29 cellular contexts compared by ENCODE assay signal in genomic region chrX:2793752-2794151, GRCh38. TPM values are rescaled to one million over a fixed set of nuclear protein-coding genes. Genes with fewer than 3 reads are reported as not detected.
"Had no signal": no experiment of that assay in that cellular context is flagged by ENCODE, and none has a peak within 500 bp of the region (broad histone marks: within the 10 kb centered on the region; RNA-seq: fewer than 3 reads in every experiment).

No MANE protein-coding gene starts in this region.

- H3K36me3 ChIP-seq: ascending aorta, Peyer's patch, SJCRH30 had no signal

- DNase-seq: activated CD4-positive, alpha-beta T cell treated with anti-CD3 and anti-CD28 coated beads for 48 hours; activated CD4-positive, alpha-beta T cell treated with anti-CD3 and anti-CD28 coated beads, Interleukin-2, amount 50 U/mL, for 4 hours; activated CD8-positive, alpha-beta memory T cell treated with anti-CD3 and anti-CD28 coated beads, Interleukin-2, amount 50 U/mL, for 48 hours; activated CD8-positive, alpha-beta T cell treated with anti-CD3 and anti-CD28 coated beads, Interleukin-2, amount 10 ng/mL, durations not matched to agents 7 days and 5 days; activated effector memory CD4-positive, alpha-beta T cell treated with Interleukin-2 at 50 U/mL for 16 hours; activated naive CD4-positive, alpha-beta T cell; activated T-cell treated with anti-CD3 and anti-CD28 coated beads, Interleukin-2, amount 50 U/mL, for 1 hour; amniotic stem cell; body of pancreas; central memory CD4-positive, alpha-beta T cell; KG1; NCI-H1048; NCI-H1417; NCI-H2029; NCI-H446; NCI-H526; NCI-H774; NK-92 treated with Interleukin-12 subunit alpha and Interleukin-12 subunit beta, amount 100 ng/mL, for 24 hours; Peyer's patch; Right ventricle myocardium superior; SJCRH30; SK-N-SH; T-helper 1 cell had no signal

- H3K4me3 ChIP-seq: ascending aorta, body of pancreas, Peyer's patch, SJCRH30 had no signal

- H3K4me3 Mint-ChIP-seq: activated CD8-positive, alpha-beta T cell treated with anti-CD3 and anti-CD28 coated beads, Interleukin-2, amount 10 ng/mL, durations not matched to agents 7 days and 5 days; activated naive CD4-positive, alpha-beta T cell treated with anti-CD3 and anti-CD28 coated beads, Interleukin-2, amount 50 U/mL, for 24 hours had no signal

- H3K27ac ChIP-seq: ascending aorta, body of pancreas, Peyer's patch, RWPE1, SJCRH30, VCaP had no signal

- H3K9ac ChIP-seq: SK-N-SH had no signal

- H3K36me3 Mint-ChIP-seq: activated naive CD4-positive, alpha-beta T cell treated with anti-CD3 and anti-CD28 coated beads, Interleukin-2, amount 50 U/mL, for 24 hours had no signal

- H3K9me3 ChIP-seq: ascending aorta, body of pancreas, Peyer's patch, SJCRH30, SK-N-SH had no signal

- H3K27ac Mint-ChIP-seq: activated CD8-positive, alpha-beta T cell treated with anti-CD3 and anti-CD28 coated beads, Interleukin-2, amount 10 ng/mL, durations not matched to agents 7 days and 5 days; activated naive CD4-positive, alpha-beta T cell treated with anti-CD3 and anti-CD28 coated beads, Interleukin-2, amount 50 U/mL, for 24 hours had no signal

- ATAC-seq: activated CD4-positive, CD25-positive, alpha-beta regulatory T cell treated with anti-CD3 and anti-CD28 coated beads, Interleukin-2, amount 50 U/mL, for 24 hours; activated CD8-positive, alpha-beta T cell treated with anti-CD3 and anti-CD28 coated beads, Interleukin-2, amount 10 ng/mL, durations not matched to agents 7 days and 5 days; body of pancreas had no signal

- H3K4me1 Mint-ChIP-seq: activated naive CD4-positive, alpha-beta T cell treated with anti-CD3 and anti-CD28 coated beads, Interleukin-2, amount 50 U/mL, for 24 hours had no signal

- H3K4me2 ChIP-seq: SK-N-SH had no signal

- H3K27me3 ChIP-seq: ascending aorta, body of pancreas, Peyer's patch, SJCRH30 had no signal

- H3K4me1 ChIP-seq: ascending aorta, body of pancreas, Peyer's patch, SJCRH30 had no signal

- H3K27me3 Mint-ChIP-seq: activated naive CD4-positive, alpha-beta T cell treated with anti-CD3 and anti-CD28 coated beads, Interleukin-2, amount 50 U/mL, for 24 hours had no signal

- H3K9me3 Mint-ChIP-seq: activated naive CD4-positive, alpha-beta T cell treated with anti-CD3 and anti-CD28 coated beads, Interleukin-2, amount 50 U/mL, for 24 hours had no signal

RNA-seq across cellular contexts. Expression of gene GYG2, which starts 35.0 kb away (rescaled TPM):
- total RNA-seq: activated CD8-positive, alpha-beta T cell treated with anti-CD3 and anti-CD28 coated beads, Interleukin-2, amount 10 ng/mL, durations not matched to agents 7 days and 5 days; T-helper 2 cell treated with Interferon-gamma antibody and Interleukin-4, amounts not matched to agents 100 ng/mL and 5 ng/mL, for 36 hours had no signal

RNA-seq across cellular contexts. Expression of gene XG, which starts 41.9 kb away (rescaled TPM):
- total RNA-seq: activated CD8-positive, alpha-beta T cell treated with anti-CD3 and anti-CD28 coated beads, Interleukin-2, amount 10 ng/mL, durations not matched to agents 7 days and 5 days; SJCRH30; T-helper 2 cell treated with Interferon-gamma antibody and Interleukin-4, amounts not matched to agents 100 ng/mL and 5 ng/mL, for 36 hours had no signal
